ENCODE assay signal across 17 cellular contexts in the genomic region with DNA sequence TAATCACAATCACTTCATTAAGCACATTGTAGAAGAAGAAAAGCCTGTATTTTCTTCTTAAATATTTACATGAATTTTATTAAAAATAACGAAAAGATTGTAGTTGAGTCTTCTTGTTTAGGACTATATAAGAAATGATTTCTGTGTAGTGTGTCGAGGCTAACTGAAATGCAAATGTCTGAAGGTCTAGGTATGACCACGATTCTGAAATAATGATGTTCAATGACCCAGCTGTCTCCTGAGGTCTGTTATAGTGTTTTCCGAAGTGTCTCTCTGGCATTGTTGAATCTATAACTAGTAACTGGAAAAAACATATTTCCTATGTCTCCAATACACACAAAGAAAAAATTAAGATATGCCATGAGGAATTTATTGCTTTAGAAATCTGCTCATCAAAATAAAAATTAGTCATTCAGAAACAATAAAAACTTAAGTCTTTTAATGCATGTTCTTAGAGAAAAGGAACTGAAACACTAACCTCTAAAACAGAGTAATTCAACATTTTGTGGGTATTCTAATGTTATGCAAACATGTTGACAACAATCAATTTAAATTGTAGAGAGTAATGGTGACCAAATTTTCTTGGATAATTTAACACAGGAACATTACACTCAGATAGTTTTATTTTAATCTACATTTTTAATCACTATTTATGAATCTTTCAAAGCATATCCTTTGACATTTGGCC. TPM values are rescaled to one million over a fixed set of nuclear protein-coding genes. Genes with fewer than 3 reads are reported as not detected.
"Had no signal": no experiment of that assay in that cellular context is flagged by ENCODE, and none has a peak within 500 bp of the region (broad histone marks: within the 10 kb centered on the region; RNA-seq: fewer than 3 reads in every experiment).

No MANE protein-coding gene starts in this region.

- H3K4me3 ChIP-seq: lung had no signal

- H3K4me3 Mint-ChIP-seq: activated CD8-positive, alpha-beta memory T cell treated with anti-CD3 and anti-CD28 coated beads, Interleukin-2, amount 10 ng/mL, durations not matched to agents 7 days and 5 days; activated naive CD4-positive, alpha-beta T cell treated with anti-CD3 and anti-CD28 coated beads, Interleukin-2, amount 10 ng/mL, durations not matched to agents 7 days and 5 days; dendritic cell treated with granulocyte-macrophage colony-stimulating factor and Interleukin-4, amounts not matched to agents 40 ng/mL and 50 ng/mL, for 4 days had no signal

- H3K36me3 ChIP-seq: neutrophil had no signal

- H3K4me1 Mint-ChIP-seq: activated CD8-positive, alpha-beta memory T cell treated with anti-CD3 and anti-CD28 coated beads, Interleukin-2, amount 10 ng/mL, durations not matched to agents 7 days and 5 days; activated naive CD4-positive, alpha-beta T cell treated with anti-CD3 and anti-CD28 coated beads, Interleukin-2, amount 10 ng/mL, durations not matched to agents 7 days and 5 days had no signal

- H3K9ac ChIP-seq: parathyroid adenoma had no signal

- H3K27ac Mint-ChIP-seq: activated CD8-positive, alpha-beta memory T cell treated with anti-CD3 and anti-CD28 coated beads, Interleukin-2, amount 10 ng/mL, durations not matched to agents 7 days and 5 days; activated naive CD4-positive, alpha-beta T cell treated with anti-CD3 and anti-CD28 coated beads, Interleukin-2, amount 10 ng/mL, durations not matched to agents 7 days and 5 days; dendritic cell treated with granulocyte-macrophage colony-stimulating factor and Interleukin-4, amounts not matched to agents 40 ng/mL and 50 ng/mL, for 4 days had no signal

- ATAC-seq: activated CD8-positive, alpha-beta memory T cell treated with anti-CD3 and anti-CD28 coated beads, Interleukin-2, amount 10 ng/mL, durations not matched to agents 7 days and 5 days; left cardiac atrium had no signal

- H3K27ac ChIP-seq: epithelial cell of prostate, neutrophil, parathyroid adenoma had no signal

- DNase-seq: activated CD4-positive, alpha-beta T cell treated with anti-CD3 and anti-CD28 coated beads, Interleukin-2, amount 50 U/mL, for 48 hours; activated CD4-positive, CD25-positive, alpha-beta regulatory T cell treated with anti-CD3 and anti-CD28 coated beads, Interleukin-2, amount 50 U/mL, for 72 hours; activated CD8-positive, alpha-beta memory T cell treated with anti-CD3 and anti-CD28 coated beads, Interleukin-2, amount 10 ng/mL, durations not matched to agents 7 days and 5 days; activated naive CD4-positive, alpha-beta T cell treated with anti-CD3 and anti-CD28 coated beads, Interleukin-2, amount 10 ng/mL, durations not matched to agents 7 days and 5 days; activated T-cell treated with anti-CD3 and anti-CD28 coated beads, Interleukin-2, amount 50 U/mL, for 1 hour; head of caudate nucleus; left cardiac atrium; naive B cell; stimulated activated CD4-positive, alpha-beta T cell treated with anti-CD3 and anti-CD28 coated beads, Interleukin-12 subunit alpha, Interleukin-12 subunit beta, amount 100 ng/mL, for 4 hours; stimulated activated CD4-positive, alpha-beta T cell treated with anti-CD3 and anti-CD28 coated beads, Interleukin-2, amount 100 ng/mL, for 24 hours had no signal

- H3K27me3 Mint-ChIP-seq: activated CD8-positive, alpha-beta memory T cell treated with anti-CD3 and anti-CD28 coated beads, Interleukin-2, amount 10 ng/mL, durations not matched to agents 7 days and 5 days; activated naive CD4-positive, alpha-beta T cell treated with anti-CD3 and anti-CD28 coated beads, Interleukin-2, amount 10 ng/mL, durations not matched to agents 7 days and 5 days; dendritic cell treated with granulocyte-macrophage colony-stimulating factor and Interleukin-4, amounts not matched to agents 40 ng/mL and 50 ng/mL, for 4 days; naive B cell had no signal

- H3K79me2 ChIP-seq: parathyroid adenoma had no signal

- H3K27me3 ChIP-seq: neutrophil had no signal

- H3K4me1 ChIP-seq: parathyroid adenoma had no signal

- H3K9me3 ChIP-seq: neutrophil had no signal

RNA-seq across cellular contexts. Expression of a gene that starts 55.0 kb away (rescaled TPM):
- total RNA-seq: astrocyte, bronchial epithelial cell had no signal
